In genomic region chr20:33871362-33871761, GRCh38 we compare ENCODE assay signal across 19 cellular contexts.
DNase-seq lines count a peak whose midpoint lies in the region; ATAC-seq, FAIRE-seq and TF ChIP-seq lines count a peak whose summit lies in the region.
"Had no signal": no experiment of that assay in that cellular context is flagged by ENCODE, and none has a peak within 500 bp of the region (broad histone marks: within the 10 kb centered on the region; RNA-seq: fewer than 3 reads in every experiment).

No MANE protein-coding gene starts in this region.

- intact Hi-C loops in ovary (cut with DNase I): no loop called here

- H3K79me2 ChIP-seq in ACC112 (ENCODE audit: control insufficient read depth, insufficient read depth, low read length, unreplicated experiment): no peaks in the 10 kb centered on the region

- H3K27ac ChIP-seq in ACC112 (ENCODE audit: low read depth, low read length) (no peak overlapping the region), VCaP (peak overlapping the region; percentile 74), ovary (no peak overlapping the region)

- TF ChIP-seq CTCF in VCaP (conservative IDR thresholded peaks at IDR 0.05): no peak
- TF ChIP-seq CTCF in fibroblast of pulmonary artery (IDR thresholded peaks at IDR 0.05; ENCODE audit: low read length, missing control alignments): no peak
- no peak for TF ChIP-seq CTCF in ovary (IDR thresholded peaks at IDR 0.05)

- TF ChIP-seq POLR2A in ovary (IDR thresholded peaks at IDR 0.05): no peak

- 10 to 25% (median 16%) methylated on average over 12 of the region's 12 CpGs for WGBS in ovary, 3 donors

- peak; percentile 24 for DNase-seq in fibroblast of pulmonary artery (ENCODE audit: low read depth)
- DNase-seq in ovary: peak in 2 of 5 donors; percentile 24 to 39
- no peak for DNase-seq in GM19239 (ENCODE audit: insufficient read length, low spot score)
- no peak for DNase-seq in activated CD4-positive, alpha-beta T cell treated with anti-CD3 and anti-CD28 coated beads, Interleukin-2, amount 50 U/mL, for 1 hour
- DNase-seq in stimulated activated naive CD8-positive, alpha-beta T cell treated with anti-CD3 and anti-CD28 coated beads, Interleukin-15, Interleukin-2, amounts not matched to agents 100 U/mL and 50 U/mL, for 24 hours: no peak
- DNase-seq in putamen (ENCODE audit: low spot score): no peak
- DNase-seq: activated CD4-positive, alpha-beta T cell treated with anti-CD3 and anti-CD28 coated beads, Interleukin-2, amount 50 U/mL, for 4 hours; activated T-cell treated with anti-CD3 and anti-CD28 coated beads, Interleukin-2, amount 50 U/mL, for 1 hour; CD8-positive, alpha-beta T cell; DND-41; H7; left cardiac atrium; NCI-H1694; NCI-H2227 treated with DMSO at 0.1 percent for 48 hours; SW 1271 had no signal

- no peak for ATAC-seq in stimulated activated naive CD8-positive, alpha-beta T cell treated with anti-CD3 and anti-CD28 coated beads, Interleukin-15, Interleukin-2, amounts not matched to agents 100 U/mL and 50 U/mL, for 24 hours
- ATAC-seq: activated naive CD4-positive, alpha-beta T cell treated with anti-CD3 and anti-CD28 coated beads, Interleukin-2, amount 50 U/mL, for 72 hours; CD8-positive, alpha-beta T cell; left cardiac atrium had no signal

- peak overlapping the region; percentile 50 for H2AFZ ChIP-seq in ACC112 (ENCODE audit: low read length, unreplicated experiment)

- no peaks in the 10 kb centered on the region for H3K36me3 ChIP-seq in ACC112 (ENCODE audit: insufficient read depth, low read length)
- no peaks in the 10 kb centered on the region for H3K36me3 ChIP-seq in ovary

- FAIRE-seq in GM19239 (lab: Jason Lieb, UNC): no peak
- FAIRE-seq: bronchial epithelial cell had no signal

- H3K4me1 ChIP-seq in ACC112 (ENCODE audit: control insufficient read depth, insufficient read depth, low read length, unreplicated experiment) (peaks cover 4% of the 10 kb centered on the region), ovary (ENCODE audit: insufficient read depth) (peaks cover 2% of the 10 kb centered on the region)

- H3K27me3 ChIP-seq in ACC112 (ENCODE audit: insufficient read depth, low read length) (no peaks in the 10 kb centered on the region), ovary (no peaks in the 10 kb centered on the region)

- no peak for TF ChIP-seq EP300 in ovary (IDR thresholded peaks at IDR 0.05)

- no peaks in the 10 kb centered on the region for H3K9me3 ChIP-seq in ovary

- H3K4me3 ChIP-seq in ACC112 (ENCODE audit: low read depth, low read length) (peak overlapping the region; percentile 55), fibroblast of pulmonary artery (replicated peaks; ENCODE audit: low read depth, low read length) (peak overlapping the region; percentile 3), ovary (peak overlapping the region; percentile 26)

Comparison
In these comparisons a context has a peak if more than half of its experiments do, and no peak if none do; other contexts are left out.
1. H3K4me3 ChIP-seq: peak in every context shown above with its lines; median percentile 55 in ACC112; 26 in ovary; 3 in fibroblast of pulmonary artery.